In genomic region chr2:38406597-38407110, GRCh38 we compare ENCODE assay signal across 10 cellular contexts. TPM values are rescaled to one million over a fixed set of nuclear protein-coding genes. Genes with fewer than 3 reads are reported as not detected.
A peak's percentile ranks its signal among the peaks of the same experiment; 100 is the strongest.
DNase-seq lines count a peak whose midpoint lies in the region; TF ChIP-seq lines count a peak whose summit lies in the region.
"Had no signal": no experiment of that assay in that cellular context is flagged by ENCODE, and none has a peak within 500 bp of the region (broad histone marks: within the 10 kb centered on the region; RNA-seq: fewer than 3 reads in every experiment).

No MANE protein-coding gene starts in this region.

- H3K9ac ChIP-seq in rectal smooth muscle tissue (ENCODE audit: low read length) = no peak overlapping the region

- TF ChIP-seq CTCF in left ventricle myocardium inferior (IDR thresholded peaks at IDR 0.05; ENCODE audit: borderline replicate concordance) (no peak), A673 (conservative IDR thresholded peaks at IDR 0.05; ENCODE audit: low read depth, low read length) (no peak)

- DNase-seq in H4 (ENCODE audit: low spot score) = peak; percentile 89
- DNase-seq in astrocyte of the hippocampus (ENCODE audit: low read depth, low spot score) = peak; percentile 18
- peak; percentile 32 for DNase-seq in left ventricle myocardium inferior
- no peak for DNase-seq in midbrain (lab: John Stamatoyannopoulos, UW)
- DNase-seq in activated CD4-positive, alpha-beta T cell treated with anti-CD3 and anti-CD28 coated beads, Interleukin-2, amount 50 U/mL, for 4 hours = no peak
- no peak for DNase-seq in inferior parietal cortex (ENCODE audit: extremely low spot score)
- DNase-seq in A673 (ENCODE audit: low spot score) = no peak
- DNase-seq: activated CD4-positive, alpha-beta memory T cell treated with anti-CD3 and anti-CD28 coated beads for 36 hours; pancreas had no signal

- no peaks in the 10 kb centered on the region for H3K36me3 ChIP-seq in left ventricle myocardium inferior
- H3K36me3 ChIP-seq in rectal smooth muscle tissue (ENCODE audit: control insufficient read depth, insufficient read depth, low read length) = no peaks in the 10 kb centered on the region
- no peaks in the 10 kb centered on the region for H3K36me3 ChIP-seq in A673 (ENCODE audit: insufficient read depth, low read length, poor library complexity, severe bottlenecking)
- H3K36me3 ChIP-seq: pancreas had no signal

- peaks cover 37% of the 10 kb centered on the region for H3K4me1 ChIP-seq in left ventricle myocardium inferior
- H3K4me1 ChIP-seq in rectal smooth muscle tissue (ENCODE audit: control insufficient read depth, insufficient read depth, low read length) = peaks cover 3% of the 10 kb centered on the region
- H3K4me1 ChIP-seq in A673 (ENCODE audit: insufficient read depth, low read length, poor library complexity, severe bottlenecking) = no peaks in the 10 kb centered on the region

- intact Hi-C loops in left ventricle myocardium inferior (cut with micrococcal nuclease) (no loop called here), A673 (cut with micrococcal nuclease; ENCODE audit: unreplicated experiment) (no loop called here)

- H3K27me3 ChIP-seq in left ventricle myocardium inferior (ENCODE audit: low read depth) = no peaks in the 10 kb centered on the region
- H3K27me3 ChIP-seq in rectal smooth muscle tissue (ENCODE audit: control insufficient read depth, insufficient read depth, low read length) = no peaks in the 10 kb centered on the region
- H3K27me3 ChIP-seq in A673 (replicated peaks; ENCODE audit: insufficient read depth, low read depth, low read length, poor library complexity) = no peaks in the 10 kb centered on the region
- H3K27me3 ChIP-seq: pancreas had no signal

- BruUV-seq in A673 (replicated peaks; lab: Mats Ljungman, UMichigan) = no TSS peak

- POLR2A ChIA-PET in A673 (lab: Charles Lee; ENCODE audit: low non-redundant PET) = no interaction called here

- H3K27ac ChIP-seq in left ventricle myocardium inferior (replicated peaks) (peak overlapping the region; percentile 72), rectal smooth muscle tissue (ENCODE audit: low read depth, low read length) (peak overlapping the region; percentile 52), A673 (ENCODE audit: low read depth, low read length, poor library complexity, severe bottlenecking) (no peak overlapping the region)

- no peak overlapping the region for H3K4me3 ChIP-seq in left ventricle myocardium inferior
- no peak overlapping the region for H3K4me3 ChIP-seq in rectal smooth muscle tissue (ENCODE audit: low read length)
- H3K4me3 ChIP-seq in A673 (ENCODE audit: low read depth, low read length, poor library complexity, severe bottlenecking) = no peak overlapping the region
- H3K4me3 ChIP-seq: pancreas had no signal

- no peaks in the 10 kb centered on the region for H3K9me3 ChIP-seq in left ventricle myocardium inferior (replicated peaks)
- no peaks in the 10 kb centered on the region for H3K9me3 ChIP-seq in A673 (ENCODE audit: low read depth, low read length, poor library complexity, severe bottlenecking)
- H3K9me3 ChIP-seq: pancreas had no signal

- CTCF ChIA-PET in A673 (lab: Charles Lee) = no interaction called here

RNA-seq across cellular contexts. Expression of gene ATL2, which starts 29.6 kb away (rescaled TPM):
- 68.0 and 68.3 TPM in 2 replicates for total RNA-seq in H4 (2014; rRNA removed; shearing (Covaris generic))
- total RNA-seq in left ventricle myocardium inferior (28.4 TPM), A673 (2021) (76.0 and 85.5 TPM in 2 replicates)

Comparison
In these comparisons a context has a peak if more than half of its experiments do, and no peak if none do; other contexts are left out.
1. DNase-seq: peak in H4 (single experiment), astrocyte of the hippocampus (single experiment) and left ventricle myocardium inferior (single experiment); none in midbrain (single experiment), activated CD4-positive, alpha-beta T cell treated with anti-CD3 and anti-CD28 coated beads, Interleukin-2, amount 50 U/mL, for 4 hours (0 of 2), inferior parietal cortex (single experiment) and A673 (single experiment).